In genomic region chr16:67719778-67720144, GRCh38 we compare ENCODE assay signal across 8 cellular contexts.
A peak's percentile ranks its signal among the peaks of the same experiment; 100 is the strongest.
DNase-seq lines count a peak whose midpoint lies in the region; ATAC-seq lines count a peak whose summit lies in the region.

No MANE protein-coding gene starts in this region.

- ATAC-seq in HG03457 (IDR thresholded peaks at IDR 0.05; ENCODE audit: unreplicated experiment) (peak; percentile 23), HG02840 (IDR thresholded peaks at IDR 0.05; ENCODE audit: low FRiP score, unreplicated experiment) (no peak)

- DNase-seq in stimulated activated CD4-positive, alpha-beta T cell treated with anti-CD3 and anti-CD28 coated beads, Interleukin-12 subunit alpha, Interleukin-12 subunit beta, amount 100 ng/mL, for 4 hours = peak; percentile 11
- no peak for DNase-seq in stimulated activated CD4-positive, alpha-beta T cell treated with anti-CD3 and anti-CD28 coated beads, Interleukin-1b, Interleukin-23, amount 100 ng/mL, for 48 hours
- DNase-seq in T-helper 2 cell treated with Interferon-gamma antibody and Interleukin-4, amounts not matched to agents 5 μg/mL and 100 μg/mL, for 36 hours (ENCODE audit: low spot score) = peak; percentile 6
- peak; percentile 54 for DNase-seq in kidney tubule cell (ENCODE audit: low spot score)
- DNase-seq in stimulated activated CD4-positive, alpha-beta T cell treated with anti-CD3 and anti-CD28 coated beads, Interleukin-4, amount 100 ng/mL, for 24 hours = peak; percentile 7

- intact Hi-C loops in dendritic cell treated with granulocyte-macrophage colony-stimulating factor and Interleukin-4, amounts not matched to agents 40 ng/mL and 50 ng/mL, for 4 days (cut with micrococcal nuclease) = loop anchor here (1.0 to 5.0 kb wide), 2 partner anchors 42 to 87 kb away; partner anchors contain the start of genes RANBP10 and TSNAXIP1

- no peaks in the 10 kb centered on the region for H3K9me3 Mint-ChIP-seq in T-helper 2 cell treated with Interferon-gamma antibody and Interleukin-4, amounts not matched to agents 5 μg/mL and 100 μg/mL, for 36 hours
- H3K9me3 Mint-ChIP-seq in dendritic cell treated with granulocyte-macrophage colony-stimulating factor and Interleukin-4, amounts not matched to agents 40 ng/mL and 50 ng/mL, for 4 days = no peaks in the 10 kb centered on the region

- H3K36me3 Mint-ChIP-seq in T-helper 2 cell treated with Interferon-gamma antibody and Interleukin-4, amounts not matched to agents 5 μg/mL and 100 μg/mL, for 36 hours (ENCODE audit: low read depth) = peaks cover 7% of the 10 kb centered on the region
- peaks cover 22% of the 10 kb centered on the region for H3K36me3 Mint-ChIP-seq in dendritic cell treated with granulocyte-macrophage colony-stimulating factor and Interleukin-4, amounts not matched to agents 40 ng/mL and 50 ng/mL, for 4 days (ENCODE audit: low read depth)

- peaks cover 28% of the 10 kb centered on the region for H3K4me1 Mint-ChIP-seq in T-helper 2 cell treated with Interferon-gamma antibody and Interleukin-4, amounts not matched to agents 5 μg/mL and 100 μg/mL, for 36 hours (ENCODE audit: low read depth)
- peaks cover 37% of the 10 kb centered on the region for H3K4me1 Mint-ChIP-seq in dendritic cell treated with granulocyte-macrophage colony-stimulating factor and Interleukin-4, amounts not matched to agents 40 ng/mL and 50 ng/mL, for 4 days (ENCODE audit: low read depth)

- H3K27me3 Mint-ChIP-seq in T-helper 2 cell treated with Interferon-gamma antibody and Interleukin-4, amounts not matched to agents 5 μg/mL and 100 μg/mL, for 36 hours (ENCODE audit: low read depth) = no peaks in the 10 kb centered on the region
- no peaks in the 10 kb centered on the region for H3K27me3 Mint-ChIP-seq in dendritic cell treated with granulocyte-macrophage colony-stimulating factor and Interleukin-4, amounts not matched to agents 40 ng/mL and 50 ng/mL, for 4 days

- H3K4me3 Mint-ChIP-seq in T-helper 2 cell treated with Interferon-gamma antibody and Interleukin-4, amounts not matched to agents 5 μg/mL and 100 μg/mL, for 36 hours = peak overlapping the region; percentile 98
- H3K4me3 Mint-ChIP-seq in dendritic cell treated with granulocyte-macrophage colony-stimulating factor and Interleukin-4, amounts not matched to agents 40 ng/mL and 50 ng/mL, for 4 days = peak overlapping the region; percentile 98

- peak overlapping the region; percentile 97 for H3K27ac Mint-ChIP-seq in T-helper 2 cell treated with Interferon-gamma antibody and Interleukin-4, amounts not matched to agents 5 μg/mL and 100 μg/mL, for 36 hours
- peak overlapping the region; percentile 96 for H3K27ac Mint-ChIP-seq in dendritic cell treated with granulocyte-macrophage colony-stimulating factor and Interleukin-4, amounts not matched to agents 40 ng/mL and 50 ng/mL, for 4 days
